2 cellular contexts compared by ENCODE assay signal in genomic region chrX:13669246-13669689, GRCh38.
A peak's percentile ranks its signal among the peaks of the same experiment; 100 is the strongest.
TF ChIP-seq lines count a peak whose summit lies in the region.

No MANE protein-coding gene starts in this region.

TF ChIP-seq in GM12878, 131 proteins besides CTCF, POLR2A, EP300 and RAD21 (continues in another document):
- TF ChIP-seq SMAD1 (IDR thresholded peaks at IDR 0.05; ENCODE audit: low read depth, partially characterized antibody) (peak; percentile 90), POLR2AphosphoS5 (IDR thresholded peaks at IDR 0.05; ENCODE audit: low read length) (peak; percentile 75), CREB1 (IDR thresholded peaks at IDR 0.05; ENCODE audit: low read depth) (peak; percentile 62), PAX5 (IDR thresholded peaks at IDR 0.05; ENCODE audit: borderline replicate concordance, low read depth, low read length) (peak; percentile 75; the same call in 1 of the 2 replicates), SPI1 (IDR thresholded peaks at IDR 0.05; ENCODE audit: borderline replicate concordance, insufficient read depth, low read depth, low read length) (0 out of 2 replicates have a peak, but pooled peaks have one; percentile 29), ESRRA (IDR thresholded peaks at IDR 0.05; ENCODE audit: low read length) (no peak), TBL1XR1 (IDR thresholded peaks at IDR 0.05; ENCODE audit: low read depth, low read length) (peak; percentile 60; the same call in 1 of the 2 replicates), BCL3 (IDR thresholded peaks at IDR 0.05; ENCODE audit: borderline replicate concordance, insufficient read depth, low read depth, low read length, poor library complexity, severe bottlenecking) (peak; percentile 92), KAT2A (conservative IDR thresholded peaks at IDR 0.05; ENCODE audit: control insufficient read depth, low read depth, low read length) (no peak), TAF1 (IDR thresholded peaks at IDR 0.05; ENCODE audit: borderline replicate concordance, low read depth, low read length) (0 out of 2 replicates have a peak, but pooled peaks have one; percentile 53), PAX8 (IDR thresholded peaks at IDR 0.05) (no peak), GATAD2B (conservative IDR thresholded peaks at IDR 0.05; ENCODE audit: low read depth) (peak; percentile 78), RAD51 (IDR thresholded peaks at IDR 0.05) (peak; percentile 65), BHLHE40 (IDR thresholded peaks at IDR 0.05; ENCODE audit: borderline replicate concordance in 1 of 2, low read depth in 2 of 2, low read length in 1 of 2) (peak; percentile 85 to 87), ZNF207 (IDR thresholded peaks at IDR 0.05; ENCODE audit: borderline replicate concordance) (peak; percentile 57; the same call in 1 of the 2 replicates), NFIC (IDR thresholded peaks at IDR 0.05; ENCODE audit: low read depth, low read length) (peak; percentile 90), NBN (IDR thresholded peaks at IDR 0.05) (peak; percentile 88), CBFB (IDR thresholded peaks at IDR 0.05; ENCODE audit: low read depth) (peak; percentile 88), IRF4 (IDR thresholded peaks at IDR 0.05; ENCODE audit: low read depth, low read length) (no peak; the same call in 1 of the 2 replicates), ZBED1 (IDR thresholded peaks at IDR 0.05; ENCODE audit: borderline replicate concordance) (peak; percentile 83), IKZF1 (conservative IDR thresholded peaks at IDR 0.05) (peak; percentile 99), MLLT1 (IDR thresholded peaks at IDR 0.05) (peak; percentile 85; the same call in 1 of the 2 replicates), KLF5 (IDR thresholded peaks at IDR 0.05; ENCODE audit: partially characterized antibody) (peak; percentile 87), RELB (IDR thresholded peaks at IDR 0.05; ENCODE audit: low read depth) (peak; percentile 98), IKZF2 (IDR thresholded peaks at IDR 0.05) (peak; percentile 99), TCF12 (IDR thresholded peaks at IDR 0.05; ENCODE audit: low read depth, low read length) (peak; percentile 49; the same call in 1 of the 2 replicates), EED (IDR thresholded peaks at IDR 0.05; ENCODE audit: low read depth) (peak; percentile 95)
- TF ChIP-seq, protein P1, sequence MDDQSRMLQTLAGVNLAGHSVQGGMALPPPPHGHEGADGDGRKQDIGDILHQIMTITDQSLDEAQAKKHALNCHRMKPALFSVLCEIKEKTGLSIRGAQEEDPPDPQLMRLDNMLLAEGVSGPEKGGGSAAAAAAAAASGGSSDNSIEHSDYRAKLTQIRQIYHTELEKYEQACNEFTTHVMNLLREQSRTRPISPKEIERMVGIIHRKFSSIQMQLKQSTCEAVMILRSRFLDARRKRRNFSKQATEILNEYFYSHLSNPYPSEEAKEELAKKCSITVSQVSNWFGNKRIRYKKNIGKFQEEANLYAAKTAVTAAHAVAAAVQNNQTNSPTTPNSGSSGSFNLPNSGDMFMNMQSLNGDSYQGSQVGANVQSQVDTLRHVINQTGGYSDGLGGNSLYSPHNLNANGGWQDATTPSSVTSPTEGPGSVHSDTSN (IDR thresholded peaks at IDR 0.05; ENCODE audit: insufficient replicate concordance, low read depth, low read length), result peak; percentile 32

TF ChIP-seq in HepG2, 621 proteins besides CTCF, POLR2A, EP300 and RAD21:
- TF ChIP-seq CREB1 (IDR thresholded peaks at IDR 0.05), result no peak
- peak; percentile 46; the same call in 1 of the 2 replicates for TF ChIP-seq CREB1 (CRISPR knock-in tag; IDR thresholded peaks at IDR 0.05)
- TF ChIP-seq ELF3 (CRISPR knock-in tag; IDR thresholded peaks at IDR 0.05), result no peak
- TF ChIP-seq ZBTB21 (CRISPR knock-in tag; IDR thresholded peaks at IDR 0.05), result peak; percentile 72
- no peak for TF ChIP-seq ZNF619 (CRISPR knock-in tag; IDR thresholded peaks at IDR 0.05)
- TF ChIP-seq, protein P2, sequence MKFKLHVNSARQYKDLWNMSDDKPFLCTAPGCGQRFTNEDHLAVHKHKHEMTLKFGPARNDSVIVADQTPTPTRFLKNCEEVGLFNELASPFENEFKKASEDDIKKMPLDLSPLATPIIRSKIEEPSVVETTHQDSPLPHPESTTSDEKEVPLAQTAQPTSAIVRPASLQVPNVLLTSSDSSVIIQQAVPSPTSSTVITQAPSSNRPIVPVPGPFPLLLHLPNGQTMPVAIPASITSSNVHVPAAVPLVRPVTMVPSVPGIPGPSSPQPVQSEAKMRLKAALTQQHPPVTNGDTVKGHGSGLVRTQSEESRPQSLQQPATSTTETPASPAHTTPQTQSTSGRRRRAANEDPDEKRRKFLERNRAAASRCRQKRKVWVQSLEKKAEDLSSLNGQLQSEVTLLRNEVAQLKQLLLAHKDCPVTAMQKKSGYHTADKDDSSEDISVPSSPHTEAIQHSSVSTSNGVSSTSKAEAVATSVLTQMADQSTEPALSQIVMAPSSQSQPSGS (CRISPR knock-in tag; IDR thresholded peaks at IDR 0.05), result no peak
- no peak for TF ChIP-seq TRIM24 (CRISPR knock-in tag; IDR thresholded peaks at IDR 0.05)
- no peak for TF ChIP-seq MAX (IDR thresholded peaks at IDR 0.05)
- TF ChIP-seq ZMYM4 (CRISPR knock-in tag; IDR thresholded peaks at IDR 0.05), result no peak
- TF ChIP-seq, protein P3, sequence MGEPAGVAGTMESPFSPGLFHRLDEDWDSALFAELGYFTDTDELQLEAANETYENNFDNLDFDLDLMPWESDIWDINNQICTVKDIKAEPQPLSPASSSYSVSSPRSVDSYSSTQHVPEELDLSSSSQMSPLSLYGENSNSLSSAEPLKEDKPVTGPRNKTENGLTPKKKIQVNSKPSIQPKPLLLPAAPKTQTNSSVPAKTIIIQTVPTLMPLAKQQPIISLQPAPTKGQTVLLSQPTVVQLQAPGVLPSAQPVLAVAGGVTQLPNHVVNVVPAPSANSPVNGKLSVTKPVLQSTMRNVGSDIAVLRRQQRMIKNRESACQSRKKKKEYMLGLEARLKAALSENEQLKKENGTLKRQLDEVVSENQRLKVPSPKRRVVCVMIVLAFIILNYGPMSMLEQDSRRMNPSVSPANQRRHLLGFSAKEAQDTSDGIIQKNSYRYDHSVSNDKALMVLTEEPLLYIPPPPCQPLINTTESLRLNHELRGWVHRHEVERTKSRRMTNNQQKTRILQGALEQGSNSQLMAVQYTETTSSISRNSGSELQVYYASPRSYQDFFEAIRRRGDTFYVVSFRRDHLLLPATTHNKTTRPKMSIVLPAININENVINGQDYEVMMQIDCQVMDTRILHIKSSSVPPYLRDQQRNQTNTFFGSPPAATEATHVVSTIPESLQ (CRISPR knock-in tag; conservative IDR thresholded peaks at IDR 0.05), result no peak
- no peak for TF ChIP-seq ZNF710 (CRISPR knock-in tag; IDR thresholded peaks at IDR 0.05; ENCODE audit: borderline replicate concordance)
- no peak for TF ChIP-seq RARA (CRISPR knock-in tag; IDR thresholded peaks at IDR 0.05)
- no peak for TF ChIP-seq ZNF343 (CRISPR knock-in tag; IDR thresholded peaks at IDR 0.05)
- no peak for TF ChIP-seq MLLT10 (CRISPR knock-in tag; IDR thresholded peaks at IDR 0.05)
- TF ChIP-seq, protein P4, sequence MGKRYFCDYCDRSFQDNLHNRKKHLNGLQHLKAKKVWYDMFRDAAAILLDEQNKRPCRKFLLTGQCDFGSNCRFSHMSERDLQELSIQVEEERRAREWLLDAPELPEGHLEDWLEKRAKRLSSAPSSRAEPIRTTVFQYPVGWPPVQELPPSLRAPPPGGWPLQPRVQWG (CRISPR knock-in tag; IDR thresholded peaks at IDR 0.05; ENCODE audit: borderline replicate concordance, low read depth), result no peak
- TF ChIP-seq ZNF597 (CRISPR knock-in tag; IDR thresholded peaks at IDR 0.05), result no peak
- no peak for TF ChIP-seq SRSF1 (optimal IDR thresholded peaks at IDR 0.05; ENCODE audit: low read depth, low read length)
- peak; percentile 43 for TF ChIP-seq FOSL2 (CRISPR knock-in tag; IDR thresholded peaks at IDR 0.05)
- TF ChIP-seq, protein P5, sequence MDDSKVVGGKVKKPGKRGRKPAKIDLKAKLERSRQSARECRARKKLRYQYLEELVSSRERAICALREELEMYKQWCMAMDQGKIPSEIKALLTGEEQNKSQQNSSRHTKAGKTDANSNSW (CRISPR knock-in tag; IDR thresholded peaks at IDR 0.05; ENCODE audit: borderline replicate concordance), result no peak
- TF ChIP-seq HNF4A (CRISPR knock-in tag; IDR thresholded peaks at IDR 0.05), result 0 out of 2 replicates have a peak, but pooled peaks have one; percentile 14
- TF ChIP-seq, protein P6, sequence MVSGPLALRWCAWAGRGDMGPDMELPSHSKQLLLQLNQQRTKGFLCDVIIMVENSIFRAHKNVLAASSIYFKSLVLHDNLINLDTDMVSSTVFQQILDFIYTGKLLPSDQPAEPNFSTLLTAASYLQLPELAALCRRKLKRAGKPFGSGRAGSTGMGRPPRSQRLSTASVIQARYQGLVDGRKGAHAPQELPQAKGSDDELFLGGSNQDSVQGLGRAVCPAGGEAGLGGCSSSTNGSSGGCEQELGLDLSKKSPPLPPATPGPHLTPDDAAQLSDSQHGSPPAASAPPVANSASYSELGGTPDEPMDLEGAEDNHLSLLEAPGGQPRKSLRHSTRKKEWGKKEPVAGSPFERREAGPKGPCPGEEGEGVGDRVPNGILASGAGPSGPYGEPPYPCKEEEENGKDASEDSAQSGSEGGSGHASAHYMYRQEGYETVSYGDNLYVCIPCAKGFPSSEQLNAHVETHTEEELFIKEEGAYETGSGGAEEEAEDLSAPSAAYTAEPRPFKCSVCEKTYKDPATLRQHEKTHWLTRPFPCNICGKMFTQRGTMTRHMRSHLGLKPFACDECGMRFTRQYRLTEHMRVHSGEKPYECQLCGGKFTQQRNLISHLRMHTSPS (CRISPR knock-in tag; IDR thresholded peaks at IDR 0.05; ENCODE audit: low read depth), result no peak
- no peak for TF ChIP-seq AGO2 (optimal IDR thresholded peaks at IDR 0.05; ENCODE audit: low read depth, low read length)
- no peak for TF ChIP-seq NCOA2 (CRISPR knock-in tag; IDR thresholded peaks at IDR 0.05)
- TF ChIP-seq SOX13 (IDR thresholded peaks at IDR 0.05), result no peak
- no peak for TF ChIP-seq SOX13 (CRISPR knock-in tag; conservative IDR thresholded peaks at IDR 0.05 in 1 of 2, IDR thresholded peaks at IDR 0.05 in 1 of 2)
- TF ChIP-seq, protein P7, sequence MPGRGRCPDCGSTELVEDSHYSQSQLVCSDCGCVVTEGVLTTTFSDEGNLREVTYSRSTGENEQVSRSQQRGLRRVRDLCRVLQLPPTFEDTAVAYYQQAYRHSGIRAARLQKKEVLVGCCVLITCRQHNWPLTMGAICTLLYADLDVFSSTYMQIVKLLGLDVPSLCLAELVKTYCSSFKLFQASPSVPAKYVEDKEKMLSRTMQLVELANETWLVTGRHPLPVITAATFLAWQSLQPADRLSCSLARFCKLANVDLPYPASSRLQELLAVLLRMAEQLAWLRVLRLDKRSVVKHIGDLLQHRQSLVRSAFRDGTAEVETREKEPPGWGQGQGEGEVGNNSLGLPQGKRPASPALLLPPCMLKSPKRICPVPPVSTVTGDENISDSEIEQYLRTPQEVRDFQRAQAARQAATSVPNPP (CRISPR knock-in tag; IDR thresholded peaks at IDR 0.05), result no peak
- no peak for TF ChIP-seq GABPB1 (CRISPR knock-in tag; IDR thresholded peaks at IDR 0.05)
